ENCODE assay signal across 21 cellular contexts in the genomic region with DNA sequence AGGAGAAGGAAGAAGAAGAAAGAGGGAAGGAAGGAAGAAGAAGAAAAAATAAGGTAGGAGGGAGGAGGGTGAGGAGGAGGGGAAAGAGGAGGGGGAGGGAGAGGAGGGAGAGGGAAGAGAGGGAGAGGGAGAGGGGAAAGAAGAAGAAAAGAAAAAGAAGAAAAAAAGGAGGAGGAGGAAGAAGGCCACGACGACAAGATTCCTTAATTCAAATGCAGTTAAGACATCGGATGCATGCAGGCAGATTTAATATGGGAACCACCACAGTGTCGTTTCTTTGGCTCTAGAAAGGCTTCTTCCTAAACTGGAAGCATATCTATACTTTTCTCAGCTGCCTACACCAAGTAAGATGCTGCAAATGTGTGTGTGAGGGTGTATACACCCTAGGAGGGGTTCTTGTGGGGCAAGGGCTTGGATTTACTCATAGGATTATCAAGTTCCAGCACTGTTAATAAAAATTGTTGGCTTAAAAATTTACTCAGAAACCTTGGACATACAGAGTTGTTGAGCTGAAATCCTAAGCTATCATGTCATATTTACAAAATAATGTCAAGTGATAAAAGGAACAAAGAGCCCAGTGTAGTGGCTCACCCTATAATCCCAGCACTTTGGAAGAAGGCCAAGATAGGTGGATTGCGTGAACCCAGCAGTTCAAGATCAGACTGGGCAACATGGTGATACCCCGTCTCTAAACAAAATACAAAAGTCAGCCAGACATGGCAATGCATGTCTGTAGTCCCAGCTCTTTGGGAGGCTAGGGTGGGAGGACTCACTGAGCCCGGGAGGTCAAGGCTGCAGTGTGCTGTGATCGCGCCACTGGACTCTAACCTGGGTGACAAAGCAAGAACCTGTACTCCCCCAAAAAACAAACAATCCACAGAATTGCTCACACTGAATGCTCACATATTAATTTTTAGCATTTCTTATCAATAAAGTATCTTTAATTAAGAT.
DNase-seq lines count a peak whose midpoint lies in the region; ATAC-seq, FAIRE-seq and TF ChIP-seq lines count a peak whose summit lies in the region.
"Had no signal": no experiment of that assay in that cellular context is flagged by ENCODE, and none has a peak within 500 bp of the region (broad histone marks: within the 10 kb centered on the region; RNA-seq: fewer than 3 reads in every experiment).

No MANE protein-coding gene starts in this region.

- H3K4me3 ChIP-seq in HAP-1 (no peak overlapping the region), K562 (no peak overlapping the region), A673 (ENCODE audit: low read depth, low read length, poor library complexity, severe bottlenecking) (no peak overlapping the region)
- H3K4me3 ChIP-seq: lung had no signal

- H3K79me2 ChIP-seq in K562 (ENCODE audit: control insufficient read depth, insufficient read depth, low read length), result no peaks in the 10 kb centered on the region

- H3K36me3 Mint-ChIP-seq in nephron progenitor cell (ENCODE audit: low read depth), result peaks cover 68% of the 10 kb centered on the region

- CTCF ChIA-PET in K562 (lab: Yijun Ruan, JAX; ENCODE audit: low intra/inter-chr PET ratio) (no interaction called here), A673 (lab: Charles Lee) (interaction anchor here (1.0 kb wide), 1 partner anchor 126 kb away, joined by 3 read pairs; no protein-coding TSS in a partner anchor)

- H3K4me2 ChIP-seq in K562 (ENCODE audit: insufficient read depth, low read length), result no peak overlapping the region

- in situ Hi-C loops in HAP-1 (cut with MboI; ENCODE audit: low sequenced_read_pairs), result no loop called here
- in situ Hi-C loops in K562 (cut with MboI), result no loop called here

- peak overlapping the region; percentile 48 for H3K27ac Mint-ChIP-seq in nephron progenitor cell
- H3K27ac Mint-ChIP-seq: B cell, HFFc6, naive B cell had no signal

- TF ChIP-seq POLR2A in K562 (conservative IDR thresholded peaks at IDR 0.05), result no peak

- TF ChIP-seq RAD21 in K562 (CRISPR knock-in tag; conservative IDR thresholded peaks at IDR 0.05 in 1 of 2, IDR thresholded peaks at IDR 0.05 in 1 of 2), result no peak

- intact Hi-C loops in K562 (cut with micrococcal nuclease) (no loop called here), A673 (cut with micrococcal nuclease; ENCODE audit: unreplicated experiment) (no loop called here)

- DNase-seq in HAP-1 (ENCODE audit: low spot score in 2 of 2) (peak; percentile 57 to 59), NCI-H2029 (lab: John Stamatoyannopoulos, UW) (peak; percentile 28), K562 (ENCODE audit: extremely low read depth in 1 of 4, low spot score in 3 of 4) (no peak), nephron progenitor cell (no peak), NCI-H345 treated with DMSO at 0.1 percent for 48 hours (lab: John Stamatoyannopoulos, UW; ENCODE audit: unreplicated experiment) (no peak), A673 (ENCODE audit: low spot score) (no peak)
- no peak for DNase-seq in stimulated activated CD4-positive, alpha-beta T cell treated with anti-CD3 and anti-CD28 coated beads, Interleukin-2, amount 100 ng/mL, for 24 hours
- DNase-seq: activated CD4-positive, CD25-positive, alpha-beta regulatory T cell; activated effector memory CD4-positive, alpha-beta T cell treated with Interleukin-2 at 50 U/mL for 16 hours; central memory CD4-positive, alpha-beta T cell; effector CD4-positive, alpha-beta T cell; HFFc6; naive B cell; NCI-H146; SIG-M5; T-helper 2 cell had no signal

- H3K4me1 ChIP-seq in HAP-1 (peaks cover 4% of the 10 kb centered on the region), K562 (replicated peaks in 1 of 2; ENCODE audit: control insufficient read depth in 2 of 2, insufficient read depth in 2 of 2, low read length in 2 of 2) (no peaks in the 10 kb centered on the region), A673 (ENCODE audit: insufficient read depth, low read length, poor library complexity, severe bottlenecking) (peaks cover 12% of the 10 kb centered on the region)

- H3K9me1 ChIP-seq in K562 (ENCODE audit: control insufficient read depth, insufficient read depth, low read length), result no peaks in the 10 kb centered on the region

- H3K36me3 ChIP-seq in HAP-1 (replicated peaks) (peaks cover 32% of the 10 kb centered on the region), K562 (ENCODE audit: control insufficient read depth, insufficient read depth, low read length) (peaks cover 87% of the 10 kb centered on the region), A673 (ENCODE audit: insufficient read depth, low read length, poor library complexity, severe bottlenecking) (peaks cover 54% of the 10 kb centered on the region)

- H3K4me3 Mint-ChIP-seq in nephron progenitor cell, result no peak overlapping the region
- H3K4me3 Mint-ChIP-seq: B cell, HFFc6, naive B cell had no signal

- no peaks in the 10 kb centered on the region for H3K27me3 ChIP-seq in HAP-1 (ENCODE audit: low read depth)
- no peaks in the 10 kb centered on the region for H3K27me3 ChIP-seq in K562 (ENCODE audit: control insufficient read depth in 2 of 2, insufficient read depth in 2 of 2, low read length in 2 of 2)
- H3K27me3 ChIP-seq in A673 (replicated peaks; ENCODE audit: insufficient read depth, low read depth, low read length, poor library complexity), result no peaks in the 10 kb centered on the region

- POLR2A ChIA-PET in K562 (lab: Yijun Ruan, JAX) (no interaction called here), A673 (lab: Charles Lee; ENCODE audit: low non-redundant PET) (no interaction called here)

- no TSS peak for BruUV-seq in K562 (replicated peaks; lab: Mats Ljungman, UMichigan)
- BruUV-seq in A673 (replicated peaks; lab: Mats Ljungman, UMichigan), result no TSS peak

- no peaks in the 10 kb centered on the region for H3K4me1 Mint-ChIP-seq in nephron progenitor cell
- H3K4me1 Mint-ChIP-seq: B cell had no signal

- H3K9me3 ChIP-seq in HAP-1, result no peaks in the 10 kb centered on the region
- no peaks in the 10 kb centered on the region for H3K9me3 ChIP-seq in K562 (replicated peaks; ENCODE audit: control insufficient read depth, insufficient read depth, low read depth, low read length)
- H3K9me3 ChIP-seq in A673 (ENCODE audit: low read depth, low read length, poor library complexity, severe bottlenecking), result no peaks in the 10 kb centered on the region

- H3K27me3 Mint-ChIP-seq in nephron progenitor cell (ENCODE audit: low read depth, poor library complexity), result peaks cover 3% of the 10 kb centered on the region
- H3K27me3 Mint-ChIP-seq: B cell, naive B cell had no signal

- TF ChIP-seq EP300 in K562 (IDR thresholded peaks at IDR 0.05; ENCODE audit: low read length), result no peak

- no peak for ATAC-seq in K562
- ATAC-seq in GM19397 (IDR thresholded peaks at IDR 0.05; ENCODE audit: unreplicated experiment), result no peak

- no peak for FAIRE-seq in K562 (lab: Jason Lieb, UNC)
- FAIRE-seq: G401.6, HTR-8/SVneo had no signal

- H3K9me3 Mint-ChIP-seq in nephron progenitor cell, result no peaks in the 10 kb centered on the region
- H3K9me3 Mint-ChIP-seq: HFFc6, naive B cell had no signal

- no peaks in the 10 kb centered on the region for H4K20me1 ChIP-seq in K562 (replicated peaks; ENCODE audit: control insufficient read depth, insufficient read depth, low read length)

- WGBS in K562 (ENCODE audit: insufficient coverage, low coverage, missing lambda C conversion rate), result 93% methylated on average over 6 of the region's 9 CpGs

- H3K9ac ChIP-seq in K562 (ENCODE audit: insufficient read depth in 1 of 2, low read depth in 2 of 2, low read length in 2 of 2), result no peak overlapping the region

- H3K27ac ChIP-seq in K562 (ENCODE audit: extremely low read depth, low read depth, low read length) (no peak overlapping the region), A673 (ENCODE audit: low read depth, low read length, poor library complexity, severe bottlenecking) (no peak overlapping the region)

- H2AFZ ChIP-seq in K562 (ENCODE audit: low read depth, low read length), result no peak overlapping the region

- TF ChIP-seq CTCF in K562 (IDR thresholded peaks at IDR 0.05 in 2 of 3, conservative IDR thresholded peaks at IDR 0.05 in 1 of 3; ENCODE audit: insufficient read depth in 2 of 3, low read depth in 1 of 3, low read length in 3 of 3), result no peak
- no peak for TF ChIP-seq CTCF in nephron progenitor cell (IDR thresholded peaks at IDR 0.05)
- TF ChIP-seq CTCF in A673 (conservative IDR thresholded peaks at IDR 0.05; ENCODE audit: low read depth, low read length), result no peak

TF ChIP-seq in K562, 482 proteins besides CTCF, POLR2A, EP300 and RAD21:
- TF ChIP-seq, protein P1, sequence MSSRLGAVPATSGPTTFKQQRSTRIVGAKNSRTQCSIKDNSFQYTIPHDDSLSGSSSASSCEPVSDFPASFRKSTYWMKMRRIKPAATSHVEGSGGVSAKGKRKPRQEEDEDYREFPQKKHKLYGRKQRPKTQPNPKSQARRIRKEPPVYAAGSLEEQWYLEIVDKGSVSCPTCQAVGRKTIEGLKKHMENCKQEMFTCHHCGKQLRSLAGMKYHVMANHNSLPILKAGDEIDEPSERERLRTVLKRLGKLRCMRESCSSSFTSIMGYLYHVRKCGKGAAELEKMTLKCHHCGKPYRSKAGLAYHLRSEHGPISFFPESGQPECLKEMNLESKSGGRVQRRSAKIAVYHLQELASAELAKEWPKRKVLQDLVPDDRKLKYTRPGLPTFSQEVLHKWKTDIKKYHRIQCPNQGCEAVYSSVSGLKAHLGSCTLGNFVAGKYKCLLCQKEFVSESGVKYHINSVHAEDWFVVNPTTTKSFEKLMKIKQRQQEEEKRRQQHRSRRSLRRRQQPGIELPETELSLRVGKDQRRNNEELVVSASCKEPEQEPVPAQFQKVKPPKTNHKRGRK (tag; IDR thresholded peaks at IDR 0.05), result peak; percentile 39; the same call in 1 of the 2 replicates
- TF ChIP-seq SREBF2 (CRISPR knock-in tag; IDR thresholded peaks at IDR 0.05), result no peak
- 0 out of 2 replicates have a peak, but pooled peaks have one; percentile 21 for TF ChIP-seq ZNF263 (CRISPR knock-in tag; IDR thresholded peaks at IDR 0.05; ENCODE audit: borderline replicate concordance)
- no peak for TF ChIP-seq C11orf30 (IDR thresholded peaks at IDR 0.05; ENCODE audit: low read depth)

Comparison
In these comparisons a context has a peak if more than half of its experiments do, and no peak if none do; other contexts are left out.
1. DNase-seq: peak in HAP-1 (2 of 2) and NCI-H2029 (single experiment); none in K562 (0 of 4), nephron progenitor cell (single experiment), NCI-H345 treated with DMSO at 0.1 percent for 48 hours (single experiment), A673 (single experiment) and stimulated activated CD4-positive, alpha-beta T cell treated with anti-CD3 and anti-CD28 coated beads, Interleukin-2, amount 100 ng/mL, for 24 hours (0 of 2).